23 cellular contexts compared by ENCODE assay signal in the genomic region with DNA sequence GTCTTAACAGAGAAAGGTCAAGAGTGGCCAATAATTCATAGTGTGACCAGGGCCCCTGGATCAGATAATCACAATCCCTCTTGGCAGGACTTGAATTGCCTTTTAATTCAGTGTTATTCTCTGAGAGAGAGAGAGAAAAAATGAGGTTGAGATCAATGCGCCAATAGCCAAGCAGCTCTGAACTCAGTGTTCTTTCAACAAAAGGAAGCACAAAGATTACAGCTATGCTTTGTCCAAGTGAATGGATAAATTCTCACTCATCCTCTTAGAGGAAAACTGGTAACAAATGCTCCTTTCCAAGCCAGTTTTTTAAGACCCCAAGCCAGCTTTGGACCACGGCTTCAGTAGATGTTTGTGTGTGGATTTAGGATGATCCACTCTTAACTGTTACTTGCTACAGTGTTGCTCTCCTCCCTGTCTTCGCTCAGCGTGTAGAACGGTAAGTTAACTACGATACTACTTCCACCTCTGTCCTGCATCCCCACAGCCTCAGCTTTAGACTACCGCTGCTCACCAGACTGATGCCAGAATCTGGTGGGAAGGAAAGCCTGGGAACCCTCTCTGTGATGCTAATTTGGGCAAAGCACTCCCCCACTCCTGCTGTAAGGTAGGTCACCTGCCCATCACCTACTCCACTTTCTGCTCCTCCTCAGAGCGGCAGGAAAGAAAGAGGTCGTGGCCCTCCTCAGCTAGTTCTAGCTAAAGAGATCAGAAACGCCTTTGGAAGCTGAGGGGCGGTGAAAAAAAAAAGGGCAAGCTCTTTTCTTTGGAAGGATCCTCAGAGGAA.
"Had no signal": no experiment of that assay in that cellular context is flagged by ENCODE, and none has a peak within 500 bp of the region (broad histone marks: within the 10 kb centered on the region; RNA-seq: fewer than 3 reads in every experiment).

No MANE protein-coding gene starts in this region.

- H3K27ac ChIP-seq: breast epithelium, coronary artery, left ventricle myocardium inferior, neutrophil, tibial nerve, uterus had no signal

- H3K9me3 Mint-ChIP-seq: activated naive CD4-positive, alpha-beta T cell treated with anti-CD3 and anti-CD28 coated beads, Interleukin-2, amount 50 U/mL, for 24 hours; immature natural killer cell had no signal

- H3K36me3 Mint-ChIP-seq: activated naive CD4-positive, alpha-beta T cell treated with anti-CD3 and anti-CD28 coated beads, Interleukin-2, amount 50 U/mL, for 24 hours had no signal

- H3K4me1 ChIP-seq: breast epithelium, tibial nerve, uterus had no signal

- H3K27me3 Mint-ChIP-seq: activated naive CD4-positive, alpha-beta T cell treated with anti-CD3 and anti-CD28 coated beads, Interleukin-2, amount 50 U/mL, for 24 hours; naive B cell; stimulated activated naive CD8-positive, alpha-beta T cell treated with anti-CD3 and anti-CD28 coated beads, Interleukin-15, Interleukin-2, amounts not matched to agents 100 ng/mL and 50 ng/mL, for 24 hours had no signal

- H3K36me3 ChIP-seq: breast epithelium, left ventricle myocardium inferior, neutrophil, tibial nerve, uterus had no signal

- DNase-seq: activated CD4-positive, CD25-positive, alpha-beta regulatory T cell treated with anti-CD3 and anti-CD28 coated beads, Interleukin-2, amount 50 U/mL, for 72 hours; activated CD8-positive, alpha-beta memory T cell treated with anti-CD3 and anti-CD28 coated beads for 24 hours; activated CD8-positive, alpha-beta memory T cell treated with anti-CD3 and anti-CD28 coated beads, Interleukin-2, amount 50 U/mL, for 48 hours; activated gamma-delta T cell; erythroblast; foreskin melanocyte; glutamatergic neuron; hippocampal formation; immature natural killer cell; kidney glomerular epithelial cell; left ventricle myocardium inferior; mucosa of descending colon; naive B cell; stimulated activated CD4-positive, alpha-beta T cell treated with anti-CD3 and anti-CD28 coated beads, Interleukin-1b, Interleukin-23, amount 100 ng/mL, for 48 hours; stimulated activated CD8-positive, alpha-beta memory T cell treated with anti-CD3 and anti-CD28 coated beads, Interleukin-4, amount 100 ng/mL, for 48 hours; uterus had no signal

- H3K4me3 Mint-ChIP-seq: activated naive CD4-positive, alpha-beta T cell treated with anti-CD3 and anti-CD28 coated beads, Interleukin-2, amount 50 U/mL, for 24 hours; immature natural killer cell; stimulated activated naive CD8-positive, alpha-beta T cell treated with anti-CD3 and anti-CD28 coated beads, Interleukin-15, Interleukin-2, amounts not matched to agents 100 ng/mL and 50 ng/mL, for 24 hours; T-helper 1 cell treated with Interleukin-12 subunit alpha and Interleukin-12 subunit beta and Interleukin-4 antibody, amounts not matched to agents 30 μg/mL and 1 μg/mL, for 36 hours had no signal

- H3K4me3 ChIP-seq: breast epithelium, coronary artery, left ventricle myocardium inferior, mucosa of descending colon, tibial nerve, uterus had no signal

- H3K9me3 ChIP-seq: breast epithelium, left ventricle myocardium inferior, mucosa of descending colon, neutrophil, tibial nerve, uterus had no signal

- H3K27me3 ChIP-seq: breast epithelium, neutrophil, tibial nerve, uterus had no signal

- H3K27ac Mint-ChIP-seq: activated naive CD4-positive, alpha-beta T cell treated with anti-CD3 and anti-CD28 coated beads, Interleukin-2, amount 50 U/mL, for 24 hours; immature natural killer cell; stimulated activated naive CD8-positive, alpha-beta T cell treated with anti-CD3 and anti-CD28 coated beads, Interleukin-15, Interleukin-2, amounts not matched to agents 100 ng/mL and 50 ng/mL, for 24 hours; T-helper 1 cell treated with Interleukin-12 subunit alpha and Interleukin-12 subunit beta and Interleukin-4 antibody, amounts not matched to agents 30 μg/mL and 1 μg/mL, for 36 hours had no signal
